In the genomic region with DNA sequence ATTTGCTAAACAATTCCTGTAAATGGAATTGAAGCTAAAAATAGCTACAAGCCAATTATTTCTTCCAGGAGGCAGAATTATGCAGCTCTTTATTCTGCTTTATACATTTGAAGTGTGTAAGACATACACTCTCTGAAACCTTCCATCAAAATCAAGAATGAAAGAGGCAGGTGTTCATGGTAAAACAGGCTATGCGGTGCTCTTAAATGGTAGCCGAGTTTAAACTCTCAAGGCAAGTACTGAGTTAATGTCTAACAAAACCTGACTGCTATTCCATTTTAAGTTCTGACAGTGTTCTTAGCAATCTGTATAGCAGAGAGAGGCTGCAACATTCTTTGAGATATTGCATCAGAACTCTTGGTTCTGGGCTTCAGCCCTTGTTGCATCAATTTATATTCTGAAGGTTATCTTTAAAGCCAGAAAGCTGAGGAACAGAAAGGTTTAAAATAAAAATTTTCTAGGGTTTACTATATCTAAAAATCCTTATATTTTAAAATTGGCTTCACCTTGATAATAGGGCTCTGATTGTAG, we compare ENCODE assay signal across 33 cellular contexts.
"Had no signal": no experiment of that assay in that cellular context is flagged by ENCODE, and none has a peak within 500 bp of the region (broad histone marks: within the 10 kb centered on the region; RNA-seq: fewer than 3 reads in every experiment).

No MANE protein-coding gene starts in this region.

- H3K27ac ChIP-seq: body of pancreas, coronary artery, gastrocnemius medialis, left lung, neutrophil, sigmoid colon, stomach, thyroid gland, upper lobe of right lung had no signal

- H3K4me3 Mint-ChIP-seq: activated CD4-positive, alpha-beta T cell treated with anti-CD3 and anti-CD28 coated beads, Interleukin-2, amount 10 ng/mL, durations not matched to agents 7 days and 5 days; activated CD8-positive, alpha-beta T cell treated with anti-CD3 and anti-CD28 coated beads for 36 hours; activated naive CD4-positive, alpha-beta T cell treated with anti-CD3 and anti-CD28 coated beads, Interleukin-2, amount 50 U/mL, for 24 hours; activated T-cell treated with anti-CD3 and anti-CD28 coated beads, Interleukin-2, amount 50 U/mL, for 4 hours; activated T-helper 17 cell treated with anti-CD3 and anti-CD28 coated beads, Interleukin-2, amount 50 U/mL, for 72 hours; effector memory CD8-positive, alpha-beta T cell; natural killer cell treated with Interleukin-12 subunit alpha and Interleukin-12 subunit beta and Interleukin-15 and Interleukin-18, amount 100 ng/mL, for 72 hours; stimulated activated memory B cell treated with anti-CD40 and anti-IgM and Interleukin-4, amounts not matched to agents 10 μg/mL and 1 μg/mL and 100 μg/mL, for 72 hours; WTC11 had no signal

- H3K27ac Mint-ChIP-seq: activated CD4-positive, alpha-beta T cell treated with anti-CD3 and anti-CD28 coated beads, Interleukin-2, amount 10 ng/mL, durations not matched to agents 7 days and 5 days; activated CD8-positive, alpha-beta T cell treated with anti-CD3 and anti-CD28 coated beads for 36 hours; activated naive CD4-positive, alpha-beta T cell treated with anti-CD3 and anti-CD28 coated beads, Interleukin-2, amount 50 U/mL, for 24 hours; activated T-helper 17 cell treated with anti-CD3 and anti-CD28 coated beads, Interleukin-2, amount 50 U/mL, for 72 hours; effector memory CD8-positive, alpha-beta T cell; natural killer cell treated with Interleukin-12 subunit alpha and Interleukin-12 subunit beta and Interleukin-15 and Interleukin-18, amount 100 ng/mL, for 72 hours; progenitor cell of endocrine pancreas; stimulated activated memory B cell treated with anti-CD40 and anti-IgM and Interleukin-4, amounts not matched to agents 10 μg/mL and 1 μg/mL and 100 μg/mL, for 72 hours had no signal

- H3K27me3 ChIP-seq: body of pancreas, gastrocnemius medialis, left lung, neutrophil, sigmoid colon, stomach, thyroid gland, upper lobe of right lung had no signal

- FAIRE-seq: islet of Langerhans, small intestine had no signal

- H3K4me1 Mint-ChIP-seq: activated CD4-positive, alpha-beta T cell treated with anti-CD3 and anti-CD28 coated beads, Interleukin-2, amount 10 ng/mL, durations not matched to agents 7 days and 5 days; activated naive CD4-positive, alpha-beta T cell treated with anti-CD3 and anti-CD28 coated beads, Interleukin-2, amount 50 U/mL, for 24 hours; activated T-helper 17 cell treated with anti-CD3 and anti-CD28 coated beads, Interleukin-2, amount 50 U/mL, for 72 hours; stimulated activated memory B cell treated with anti-CD40 and anti-IgM and Interleukin-4, amounts not matched to agents 10 μg/mL and 1 μg/mL and 100 μg/mL, for 72 hours had no signal

- H3K4me3 ChIP-seq: body of pancreas, coronary artery, gastrocnemius medialis, left lung, lung, mucosa of descending colon, sigmoid colon, stomach, thyroid gland, upper lobe of right lung had no signal

- H3K9me3 ChIP-seq: body of pancreas, gastrocnemius medialis, left lung, mucosa of descending colon, neutrophil, sigmoid colon, thyroid gland, upper lobe of right lung had no signal

- H3K36me3 Mint-ChIP-seq: activated naive CD4-positive, alpha-beta T cell treated with anti-CD3 and anti-CD28 coated beads, Interleukin-2, amount 50 U/mL, for 24 hours; natural killer cell treated with Interleukin-12 subunit alpha and Interleukin-12 subunit beta and Interleukin-15 and Interleukin-18, amount 100 ng/mL, for 72 hours; stimulated activated memory B cell treated with anti-CD40 and anti-IgM and Interleukin-4, amounts not matched to agents 10 μg/mL and 1 μg/mL and 100 μg/mL, for 72 hours had no signal

- H3K4me1 ChIP-seq: body of pancreas, gastrocnemius medialis, left lung, sigmoid colon, stomach, thyroid gland, upper lobe of right lung had no signal

- ATAC-seq: activated CD8-positive, alpha-beta T cell treated with anti-CD3 and anti-CD28 coated beads for 36 hours; activated T-cell treated with anti-CD3 and anti-CD28 coated beads, Interleukin-2, amount 50 U/mL, for 4 hours; activated T-helper 17 cell treated with anti-CD3 and anti-CD28 coated beads, Interleukin-2, amount 50 U/mL, for 72 hours; body of pancreas; effector memory CD8-positive, alpha-beta T cell; gastrocnemius medialis; left lung; mucosa of descending colon; natural killer cell treated with Interleukin-12 subunit alpha and Interleukin-12 subunit beta and Interleukin-15 and Interleukin-18, amount 100 ng/mL, for 72 hours; stimulated activated memory B cell treated with anti-CD40 and anti-IgM and Interleukin-4, amounts not matched to agents 10 μg/mL and 1 μg/mL and 100 μg/mL, for 72 hours; upper lobe of right lung had no signal

- H3K27me3 Mint-ChIP-seq: activated CD4-positive, alpha-beta T cell treated with anti-CD3 and anti-CD28 coated beads, Interleukin-2, amount 10 ng/mL, durations not matched to agents 7 days and 5 days; activated CD8-positive, alpha-beta T cell treated with anti-CD3 and anti-CD28 coated beads for 36 hours; activated naive CD4-positive, alpha-beta T cell treated with anti-CD3 and anti-CD28 coated beads, Interleukin-2, amount 50 U/mL, for 24 hours; activated T-helper 17 cell treated with anti-CD3 and anti-CD28 coated beads, Interleukin-2, amount 50 U/mL, for 72 hours; effector memory CD8-positive, alpha-beta T cell; natural killer cell treated with Interleukin-12 subunit alpha and Interleukin-12 subunit beta and Interleukin-15 and Interleukin-18, amount 100 ng/mL, for 72 hours; progenitor cell of endocrine pancreas; stimulated activated memory B cell treated with anti-CD40 and anti-IgM and Interleukin-4, amounts not matched to agents 10 μg/mL and 1 μg/mL and 100 μg/mL, for 72 hours had no signal

- H3K36me3 ChIP-seq: gastrocnemius medialis, left lung, neutrophil, sigmoid colon, stomach, thyroid gland, upper lobe of right lung had no signal

- DNase-seq: activated CD4-positive, alpha-beta T cell treated with anti-CD3 and anti-CD28 coated beads for 1 hour; activated CD4-positive, alpha-beta T cell treated with anti-CD3 and anti-CD28 coated beads, Interleukin-2, amount 10 ng/mL, durations not matched to agents 7 days and 5 days; activated CD8-positive, alpha-beta T cell treated with anti-CD3 and anti-CD28 coated beads for 36 hours; activated T-cell treated with anti-CD3 and anti-CD28 coated beads, Interleukin-2, amount 50 U/mL, for 4 hours; anterior cingulate cortex; body of pancreas; cerebellar nuclear complex; effector memory CD8-positive, alpha-beta T cell; erythroblast; gastrocnemius medialis; glutamatergic neuron; left lung; mucosa of descending colon; retina; sigmoid colon; small intestine; stimulated activated CD4-positive, alpha-beta T cell treated with anti-CD3 and anti-CD28 coated beads, Interleukin-1b, Interleukin-23, amount 100 ng/mL, for 48 hours; stimulated activated CD4-positive, alpha-beta T cell treated with anti-CD3 and anti-CD28 coated beads, Interleukin-4, amount 100 ng/mL, for 4 hours; stimulated activated CD8-positive, alpha-beta memory T cell treated with anti-CD3 and anti-CD28 coated beads, Interleukin-4, amount 100 ng/mL, for 48 hours; stomach; T-helper 2 cell; thyroid gland; upper lobe of right lung had no signal

- H3K9me3 Mint-ChIP-seq: activated naive CD4-positive, alpha-beta T cell treated with anti-CD3 and anti-CD28 coated beads, Interleukin-2, amount 50 U/mL, for 24 hours; activated T-helper 17 cell treated with anti-CD3 and anti-CD28 coated beads, Interleukin-2, amount 50 U/mL, for 72 hours; stimulated activated memory B cell treated with anti-CD40 and anti-IgM and Interleukin-4, amounts not matched to agents 10 μg/mL and 1 μg/mL and 100 μg/mL, for 72 hours had no signal
